ENCODE assay signal across 16 cellular contexts in genomic region chr1:11147371-11147770, GRCh38. TPM values are rescaled to one million over a fixed set of nuclear protein-coding genes. Genes with fewer than 3 reads are reported as not detected.
DNase-seq lines count a peak whose midpoint lies in the region; ATAC-seq and TF ChIP-seq lines count a peak whose summit lies in the region.
"Had no signal": no experiment of that assay in that cellular context is flagged by ENCODE, and none has a peak within 500 bp of the region (broad histone marks: within the 10 kb centered on the region; RNA-seq: fewer than 3 reads in every experiment).

No MANE protein-coding gene starts in this region.

- no peak overlapping the region for H2BK5ac ChIP-seq in mesendoderm (ENCODE audit: low read length)

- no peak overlapping the region for H2AK5ac ChIP-seq in mesendoderm (ENCODE audit: low read length)

- CTCF ChIA-PET in RWPE1 (lab: Yijun Ruan, JAX), result interaction anchor here (1.1 kb wide), 1 partner anchor 109 kb away, joined by 4 read pairs; no protein-coding TSS in a partner anchor

- no peak overlapping the region for H2BK120ac ChIP-seq in mesendoderm (ENCODE audit: low read depth, low read length)

- no peaks in the 10 kb centered on the region for H3K79me1 ChIP-seq in mesendoderm (ENCODE audit: low read length)

- H3K4me1 ChIP-seq in HUES48 (ENCODE audit: control insufficient read depth, insufficient read depth, low read length) (peaks cover 13% of the 10 kb centered on the region; the same call in 1 of the 2 replicates), mesendoderm (ENCODE audit: control insufficient read depth, low read depth, low read length) (no peaks in the 10 kb centered on the region)
- H3K4me1 ChIP-seq: BLaER1 had no signal

- H3K23ac ChIP-seq in mesendoderm (ENCODE audit: low read length), result no peak overlapping the region

- no peak overlapping the region for H2BK15ac ChIP-seq in mesendoderm (replicated peaks; ENCODE audit: low read depth)

- H3K4ac ChIP-seq in mesendoderm (ENCODE audit: low read depth, low read length), result no peak overlapping the region

- DNase-seq in RWPE1 (ENCODE audit: low spot score) (peak; percentile 42), mesendoderm (peak; percentile 19), globus pallidus (ENCODE audit: low spot score) (no peak), GM13976 (ENCODE audit: low spot score) (no peak)
- DNase-seq: activated CD4-positive, CD25-positive, alpha-beta regulatory T cell; DMS153; effector memory CD4-positive, alpha-beta T cell; Kasumi-1; NCI-H187 treated with DMSO at 0.1 percent for 48 hours; NCI-H526; RPMI8226; T-helper 1 cell had no signal

- H3K18ac ChIP-seq in mesendoderm (ENCODE audit: low read length), result no peak overlapping the region

- in situ Hi-C loops in GM13976 (cut with MboI; ENCODE audit: low sequenced_read_pairs, unreplicated experiment), result no loop called here

- no peaks in the 10 kb centered on the region for H3K9me3 ChIP-seq in HUES48 (ENCODE audit: control insufficient read depth, insufficient read depth, low read length)
- H3K9me3 ChIP-seq: BLaER1 had no signal

- peaks cover 88% of the 10 kb centered on the region for H3K36me3 ChIP-seq in HUES48 (ENCODE audit: control insufficient read depth, insufficient read depth, low read length)
- H3K36me3 ChIP-seq in mesendoderm (ENCODE audit: control insufficient read depth, insufficient read depth, low read length), result peaks cover 17% of the 10 kb centered on the region

- no peak overlapping the region for H3K56ac ChIP-seq in mesendoderm (ENCODE audit: low read length)

- TF ChIP-seq CTCF in RWPE1 (conservative IDR thresholded peaks at IDR 0.05; ENCODE audit: low read depth) (no peak), GM13976 (IDR thresholded peaks at IDR 0.05; ENCODE audit: borderline replicate concordance, control extremely low read depth, extremely low read depth, insufficient read depth, missing control alignments) (no peak)

- no peak overlapping the region for H3K4me2 ChIP-seq in mesendoderm (ENCODE audit: low read length)
- H3K4me2 ChIP-seq: BLaER1 had no signal

- H3K79me2 ChIP-seq in mesendoderm (ENCODE audit: control insufficient read depth, insufficient read depth, low read length), result no peaks in the 10 kb centered on the region

- POLR2A ChIA-PET in RWPE1 (lab: Yijun Ruan, JAX; ENCODE audit: low non-redundant PET), result no interaction called here

- H3K27me3 ChIP-seq in HUES48 (ENCODE audit: control insufficient read depth, insufficient read depth, low read length) (no peaks in the 10 kb centered on the region), mesendoderm (ENCODE audit: insufficient read depth, low read length, poor library complexity) (no peaks in the 10 kb centered on the region)
- H3K27me3 ChIP-seq: BLaER1 had no signal

- ATAC-seq in GM21390 (IDR thresholded peaks at IDR 0.05; ENCODE audit: unreplicated experiment), result no peak

- no peak overlapping the region for H3K9ac ChIP-seq in HUES48 (ENCODE audit: low read depth, low read length)
- no peak overlapping the region for H3K9ac ChIP-seq in mesendoderm (ENCODE audit: low read length)
- H3K9ac ChIP-seq: BLaER1 had no signal

- H4K8ac ChIP-seq in mesendoderm (ENCODE audit: low read depth, low read length), result no peak overlapping the region

- H3K4me3 ChIP-seq in HUES48 (ENCODE audit: low read depth, low read length), result no peak overlapping the region
- no peak overlapping the region for H3K4me3 ChIP-seq in mesendoderm (ENCODE audit: low read length)
- H3K4me3 ChIP-seq: BLaER1 had no signal

- no CpG with 5 or more reads among the region's 3 CpGs for WGBS in mesendoderm (ENCODE audit: extremely low coverage, insufficient coverage, low lambda C conversion rate)

- no peak overlapping the region for H4K5ac ChIP-seq in mesendoderm (ENCODE audit: low read length)

- peak overlapping the region; percentile 48 for H3K27ac ChIP-seq in HUES48 (ENCODE audit: low read depth, low read length)
- no peak overlapping the region for H3K27ac ChIP-seq in RWPE1
- H3K27ac ChIP-seq in cingulate gyrus (ENCODE audit: low read depth, low read length), result peak overlapping the region; percentile 39
- H3K27ac ChIP-seq in mesendoderm (ENCODE audit: low read depth, low read length), result no peak overlapping the region
- H3K27ac ChIP-seq: BLaER1 had no signal

RNA-seq across cellular contexts. Expression of gene ANGPTL7, which starts 41.8 kb away (rescaled TPM):
- polyA plus RNA-seq in mesendoderm (2013, experiment 1 of 2), result 0.01 TPM
- polyA plus RNA-seq in mesendoderm (2013, experiment 2 of 2), result 0.03 TPM

RNA-seq across cellular contexts. Expression of gene EXOSC10, which starts 47.7 kb away (rescaled TPM):
- polyA plus RNA-seq in mesendoderm (2013, experiment 1 of 2), result 70.8 TPM
- 71.5 TPM for polyA plus RNA-seq in mesendoderm (2013, experiment 2 of 2)

Comparison
In these comparisons a context has a peak if more than half of its experiments do, and no peak if none do; other contexts are left out.
1. H3K27ac ChIP-seq: peak in HUES48 (single experiment) and cingulate gyrus (single experiment); none in RWPE1 (single experiment) and mesendoderm (single experiment).
2. DNase-seq: peak in RWPE1 (single experiment) and mesendoderm (single experiment); none in globus pallidus (single experiment) and GM13976 (single experiment).